Comparison of ENCODE assay signal across 8 cellular contexts in the genomic region with DNA sequence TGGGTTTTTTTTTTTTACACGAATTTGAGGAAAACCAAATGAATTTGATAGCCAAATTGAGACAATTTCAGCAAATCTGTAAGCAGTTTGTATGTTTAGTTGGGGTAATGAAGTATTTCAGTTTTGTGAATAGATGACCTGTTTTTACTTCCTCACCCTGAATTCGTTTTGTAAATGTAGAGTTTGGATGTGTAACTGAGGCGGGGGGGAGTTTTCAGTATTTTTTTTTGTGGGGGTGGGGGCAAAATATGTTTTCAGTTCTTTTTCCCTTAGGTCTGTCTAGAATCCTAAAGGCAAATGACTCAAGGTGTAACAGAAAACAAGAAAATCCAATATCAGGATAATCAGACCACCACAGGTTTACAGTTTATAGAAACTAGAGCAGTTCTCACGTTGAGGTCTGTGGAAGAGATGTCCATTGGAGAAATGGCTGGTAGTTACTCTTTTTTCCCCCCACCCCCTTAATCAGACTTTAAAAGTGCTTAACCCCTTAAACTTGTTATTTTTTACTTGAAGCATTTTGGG. TPM values are rescaled to one million over a fixed set of nuclear protein-coding genes. Genes with fewer than 3 reads are reported as not detected.
DNase-seq lines count a peak whose midpoint lies in the region; ATAC-seq and TF ChIP-seq lines count a peak whose summit lies in the region.

No MANE protein-coding gene starts in this region.

- H3K27me3 ChIP-seq in right cardiac atrium (ENCODE audit: control insufficient read depth, insufficient read depth) (no peaks in the 10 kb centered on the region), subcutaneous abdominal adipose tissue (ENCODE audit: control insufficient read depth in 5 of 5, insufficient read depth in 4 of 5, low read length in 5 of 5) (no peaks in the 10 kb centered on the region)

- H3K4me1 ChIP-seq in right cardiac atrium (ENCODE audit: control insufficient read depth, insufficient read depth, low read length) (peaks cover 4% of the 10 kb centered on the region), subcutaneous abdominal adipose tissue (ENCODE audit: control insufficient read depth in 5 of 5, insufficient read depth in 5 of 5, low read length in 5 of 5) (peaks cover 14 to 57% (median 40%) of the 10 kb centered on the region in 5 donors)

- under 1% methylated on average over 4 of the region's 4 CpGs for WGBS in right cardiac atrium

- H3K9me3 ChIP-seq in right cardiac atrium (ENCODE audit: control insufficient read depth, low read length), result no peaks in the 10 kb centered on the region
- no peaks in the 10 kb centered on the region for H3K9me3 ChIP-seq in subcutaneous abdominal adipose tissue (ENCODE audit: control insufficient read depth in 5 of 5, low read length in 5 of 5)

- intact Hi-C loops in right cardiac atrium (cut with DNase I), result loop anchor here in 1 of 4 donors (5.0 kb wide), 1 partner anchor 74 kb away; no protein-coding TSS in a partner anchor

- peaks cover 42 to 60% (median 49%) of the 10 kb centered on the region in 5 donors for H3K36me3 ChIP-seq in subcutaneous abdominal adipose tissue (ENCODE audit: control insufficient read depth in 5 of 5, insufficient read depth in 5 of 5, low read length in 5 of 5)

- H3K27ac ChIP-seq in right cardiac atrium (ENCODE audit: low read length) (peak overlapping the region; percentile 75), subcutaneous abdominal adipose tissue (ENCODE audit: low read depth, low read length) (peak overlapping the region; percentile 99)

- peak; percentile 24 for DNase-seq in NCI-H1105 treated with DMSO at 0.1 percent for 48 hours (lab: John Stamatoyannopoulos, UW)
- DNase-seq in NCI-H1105 (lab: John Stamatoyannopoulos, UW), result no peak
- no peak for DNase-seq in right cardiac atrium
- no peak for DNase-seq in activated CD8-positive, alpha-beta memory T cell treated with anti-CD3 and anti-CD28 coated beads for 24 hours
- no peak for DNase-seq in cortex of kidney (lab: John Stamatoyannopoulos, UW)

- peak overlapping the region; percentile 95 for H3K4me3 ChIP-seq in right cardiac atrium (ENCODE audit: low read length)
- H3K4me3 ChIP-seq in subcutaneous abdominal adipose tissue (ENCODE audit: low read depth in 1 of 5, low read length in 5 of 5), result peak overlapping the region; percentile 82 to 100 (median 100)

- ATAC-seq in SK-N-SH treated with all-trans-retinoic acid at 6 μM for 48 hours, result no peak
- no peak for ATAC-seq in right cardiac atrium
- no peak for ATAC-seq in GM21390 (IDR thresholded peaks at IDR 0.05; ENCODE audit: unreplicated experiment)

- H3K9ac ChIP-seq in subcutaneous abdominal adipose tissue (ENCODE audit: low read length in 5 of 5), result peak overlapping the region; percentile 99 to 100 (median 100)

TF ChIP-seq in SK-N-SH treated with all-trans-retinoic acid at 6 μM for 48 hours, 23 proteins besides CTCF, POLR2A, EP300 and RAD21 (continues in another document):
- no peak for TF ChIP-seq ZNF8 (CRISPR knock-in tag; IDR thresholded peaks at IDR 0.05)
- no peak for TF ChIP-seq ZFP3 (CRISPR knock-in tag; IDR thresholded peaks at IDR 0.05)
- no peak for TF ChIP-seq POU6F1 (CRISPR knock-in tag; IDR thresholded peaks at IDR 0.05; ENCODE audit: borderline replicate concordance, low read depth)
- TF ChIP-seq, protein P1, sequence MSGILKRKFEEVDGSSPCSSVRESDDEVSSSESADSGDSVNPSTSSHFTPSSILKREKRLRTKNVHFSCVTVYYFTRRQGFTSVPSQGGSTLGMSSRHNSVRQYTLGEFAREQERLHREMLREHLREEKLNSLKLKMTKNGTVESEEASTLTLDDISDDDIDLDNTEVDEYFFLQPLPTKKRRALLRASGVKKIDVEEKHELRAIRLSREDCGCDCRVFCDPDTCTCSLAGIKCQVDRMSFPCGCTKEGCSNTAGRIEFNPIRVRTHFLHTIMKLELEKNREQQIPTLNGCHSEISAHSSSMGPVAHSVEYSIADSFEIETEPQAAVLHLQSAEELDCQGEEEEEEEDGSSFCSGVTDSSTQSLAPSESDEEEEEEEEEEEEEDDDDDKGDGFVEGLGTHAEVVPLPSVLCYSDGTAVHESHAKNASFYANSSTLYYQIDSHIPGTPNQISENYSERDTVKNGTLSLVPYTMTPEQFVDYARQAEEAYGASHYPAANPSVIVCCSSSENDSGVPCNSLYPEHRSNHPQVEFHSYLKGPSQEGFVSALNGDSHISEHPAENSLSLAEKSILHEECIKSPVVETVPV (CRISPR knock-in tag; IDR thresholded peaks at IDR 0.05), result peak; percentile 19; the same call in 1 of the 2 replicates
- TF ChIP-seq PPARA (CRISPR knock-in tag; IDR thresholded peaks at IDR 0.05; ENCODE audit: borderline replicate concordance), result no peak
- peak; percentile 17; the same call in 1 of the 2 replicates for TF ChIP-seq GLIS3 (CRISPR knock-in tag; IDR thresholded peaks at IDR 0.05)
- no peak for TF ChIP-seq ISL1 (CRISPR knock-in tag; IDR thresholded peaks at IDR 0.05)
- TF ChIP-seq BACH2 (CRISPR knock-in tag; IDR thresholded peaks at IDR 0.05; ENCODE audit: borderline replicate concordance), result no peak
- TF ChIP-seq ESRRG (CRISPR knock-in tag; IDR thresholded peaks at IDR 0.05), result peak; percentile 46; the same call in 1 of the 2 replicates
- no peak for TF ChIP-seq CSDC2 (CRISPR knock-in tag; IDR thresholded peaks at IDR 0.05)
- TF ChIP-seq ARNTL (CRISPR knock-in tag; IDR thresholded peaks at IDR 0.05; ENCODE audit: borderline replicate concordance, low read depth), result no peak
- peak; percentile 16 for TF ChIP-seq ZC3H10 (CRISPR knock-in tag; IDR thresholded peaks at IDR 0.05)
- TF ChIP-seq, protein P2, sequence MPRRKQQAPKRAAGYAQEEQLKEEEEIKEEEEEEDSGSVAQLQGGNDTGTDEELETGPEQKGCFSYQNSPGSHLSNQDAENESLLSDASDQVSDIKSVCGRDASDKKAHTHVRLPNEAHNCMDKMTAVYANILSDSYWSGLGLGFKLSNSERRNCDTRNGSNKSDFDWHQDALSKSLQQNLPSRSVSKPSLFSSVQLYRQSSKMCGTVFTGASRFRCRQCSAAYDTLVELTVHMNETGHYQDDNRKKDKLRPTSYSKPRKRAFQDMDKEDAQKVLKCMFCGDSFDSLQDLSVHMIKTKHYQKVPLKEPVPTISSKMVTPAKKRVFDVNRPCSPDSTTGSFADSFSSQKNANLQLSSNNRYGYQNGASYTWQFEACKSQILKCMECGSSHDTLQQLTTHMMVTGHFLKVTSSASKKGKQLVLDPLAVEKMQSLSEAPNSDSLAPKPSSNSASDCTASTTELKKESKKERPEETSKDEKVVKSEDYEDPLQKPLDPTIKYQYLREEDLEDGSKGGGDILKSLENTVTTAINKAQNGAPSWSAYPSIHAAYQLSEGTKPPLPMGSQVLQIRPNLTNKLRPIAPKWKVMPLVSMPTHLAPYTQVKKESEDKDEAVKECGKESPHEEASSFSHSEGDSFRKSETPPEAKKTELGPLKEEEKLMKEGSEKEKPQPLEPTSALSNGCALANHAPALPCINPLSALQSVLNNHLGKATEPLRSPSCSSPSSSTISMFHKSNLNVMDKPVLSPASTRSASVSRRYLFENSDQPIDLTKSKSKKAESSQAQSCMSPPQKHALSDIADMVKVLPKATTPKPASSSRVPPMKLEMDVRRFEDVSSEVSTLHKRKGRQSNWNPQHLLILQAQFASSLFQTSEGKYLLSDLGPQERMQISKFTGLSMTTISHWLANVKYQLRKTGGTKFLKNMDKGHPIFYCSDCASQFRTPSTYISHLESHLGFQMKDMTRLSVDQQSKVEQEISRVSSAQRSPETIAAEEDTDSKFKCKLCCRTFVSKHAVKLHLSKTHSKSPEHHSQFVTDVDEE (CRISPR knock-in tag; IDR thresholded peaks at IDR 0.05), result no peak
- peak; percentile 75; the same call in 1 of the 2 replicates for TF ChIP-seq RARB (CRISPR knock-in tag; IDR thresholded peaks at IDR 0.05)
- TF ChIP-seq OSR1 (CRISPR knock-in tag; IDR thresholded peaks at IDR 0.05), result no peak
- TF ChIP-seq TCF4 (CRISPR knock-in tag; IDR thresholded peaks at IDR 0.05; ENCODE audit: borderline replicate concordance), result no peak; the same call in 1 of the 2 replicates
- peak; percentile 88 for TF ChIP-seq TOX (CRISPR knock-in tag; IDR thresholded peaks at IDR 0.05; ENCODE audit: borderline replicate concordance)
- TF ChIP-seq ZNF70 (CRISPR knock-in tag; IDR thresholded peaks at IDR 0.05), result no peak; the same call in 1 of the 2 replicates
- no peak for TF ChIP-seq ZFP30 (CRISPR knock-in tag; IDR thresholded peaks at IDR 0.05)
- no peak for TF ChIP-seq ZNF565 (CRISPR knock-in tag; conservative IDR thresholded peaks at IDR 0.05; ENCODE audit: low read depth)
- TF ChIP-seq SNAI2 (CRISPR knock-in tag; IDR thresholded peaks at IDR 0.05), result no peak

RNA-seq across cellular contexts. Expression of gene MALAT1, which starts 2.2 kb away (rescaled TPM):
- total RNA-seq in right cardiac atrium, result 1,000 to 10,000 TPM; 3,773 to 5,353 (median 5,000) TPM
- 1,948 TPM for polyA plus RNA-seq in right cardiac atrium

RNA-seq across cellular contexts. Expression of gene SCYL1, which starts 23.8 kb away (rescaled TPM):
- 10 to 100 TPM; 59.9 to 65.2 (median 62.8) TPM for total RNA-seq in right cardiac atrium
- 56.6 TPM for polyA plus RNA-seq in right cardiac atrium

RNA-seq across cellular contexts. Expression of gene LTBP3, which starts 57.1 kb away (rescaled TPM):
- 100 to 1,000 TPM; 128 to 161 (median 140) TPM for total RNA-seq in right cardiac atrium
- polyA plus RNA-seq in right cardiac atrium, result 60.2 TPM
